8 cellular contexts compared by ENCODE assay signal in the genomic region with DNA sequence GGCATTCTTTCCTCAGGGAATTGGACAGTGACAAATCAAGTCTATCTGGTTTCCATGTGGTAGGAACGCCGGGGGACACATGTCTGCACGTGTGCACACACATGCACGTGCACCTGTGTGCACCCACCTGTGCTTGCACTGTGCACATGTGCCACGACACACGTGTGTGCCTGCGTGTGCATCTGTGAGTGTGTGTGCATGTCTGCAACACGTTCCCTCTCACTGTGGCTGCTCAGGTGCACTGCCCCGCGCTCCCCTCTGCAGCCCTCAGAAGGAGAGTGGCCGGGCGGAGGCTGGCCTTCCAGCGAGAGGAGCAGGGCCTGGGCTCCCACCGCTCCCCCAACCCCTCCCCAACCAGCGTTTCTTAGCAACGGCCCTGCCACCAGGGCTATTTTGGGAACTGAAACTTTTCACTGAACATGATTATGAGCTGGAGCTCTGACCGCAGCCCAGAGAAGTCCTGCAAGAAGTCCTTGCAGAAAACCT.
DNase-seq lines count a peak whose midpoint lies in the region; ATAC-seq and FAIRE-seq lines count a peak whose summit lies in the region.

No MANE protein-coding gene starts in this region.

- ATAC-seq in HG03025 (IDR thresholded peaks at IDR 0.05; ENCODE audit: low FRiP score, unreplicated experiment) = peak; percentile 77

- peak; percentile 96 for FAIRE-seq in GM19239 (lab: Jason Lieb, UNC)

- intact Hi-C loops in posterior vena cava (cut with DNase I) = loop anchor here (2.0 to 10.0 kb wide), 3 partner anchors 153 to 187 kb away; no protein-coding TSS in a partner anchor

- DNase-seq in GM19239 (ENCODE audit: insufficient read length, low spot score) (peak; percentile 64), RPMI8226 (peak; percentile 92), posterior vena cava (ENCODE audit: low spot score) (peak; percentile 81), NCI-H1436 (lab: John Stamatoyannopoulos, UW) (no peak), KG1 (lab: John Stamatoyannopoulos, UW) (no peak), HuH-7.5 (ENCODE audit: low spot score) (no peak)
- no peak for DNase-seq in central memory CD4-positive, alpha-beta T cell

Comparison
In these comparisons a context has a peak if more than half of its experiments do, and no peak if none do; other contexts are left out.
1. DNase-seq: peak in GM19239 (single experiment), RPMI8226 (single experiment) and posterior vena cava (single experiment); none in NCI-H1436 (single experiment), central memory CD4-positive, alpha-beta T cell (single experiment), KG1 (single experiment) and HuH-7.5 (single experiment).